ENCODE assay signal across 29 cellular contexts in genomic region chr2:76998713-76999112, GRCh38.
DNase-seq lines count a peak whose midpoint lies in the region; ATAC-seq, FAIRE-seq and TF ChIP-seq lines count a peak whose summit lies in the region.
"Had no signal": no experiment of that assay in that cellular context is flagged by ENCODE, and none has a peak within 500 bp of the region (broad histone marks: within the 10 kb centered on the region; RNA-seq: fewer than 3 reads in every experiment).

No MANE protein-coding gene starts in this region.

- peaks cover 29% of the 10 kb centered on the region for H3K9me3 Mint-ChIP-seq in activated CD4-positive, alpha-beta memory T cell treated with anti-CD3 and anti-CD28 coated beads for 36 hours

- no TSS peak for BruUV-seq in PC-3 (replicated peaks; lab: Mats Ljungman, UMichigan)

- H2AFZ ChIP-seq in PC-3 (ENCODE audit: low read length), result no peak overlapping the region

- no peaks in the 10 kb centered on the region for H3F3A ChIP-seq in PC-3 (ENCODE audit: low read length, unreplicated experiment)

- H3K4me2 ChIP-seq in PC-3 (ENCODE audit: low read length), result no peak overlapping the region
- H3K4me2 ChIP-seq: KMS-11 had no signal

- POLR2A ChIA-PET in PC-3 (lab: Charles Lee; ENCODE audit: unreplicated experiment), result no interaction called here
- POLR2A ChIA-PET in activated CD4-positive, alpha-beta memory T cell treated with anti-CD3 and anti-CD28 coated beads for 36 hours (lab: Charles Lee), result no interaction called here

- no peak overlapping the region for H3K4me3 Mint-ChIP-seq in activated CD4-positive, alpha-beta memory T cell treated with anti-CD3 and anti-CD28 coated beads for 36 hours
- H3K4me3 Mint-ChIP-seq: activated B cell treated with CpG ODN at 0.5 μM for 24 hours; effector memory CD8-positive, alpha-beta T cell; immature natural killer cell; stimulated activated naive B cell treated with anti-CD40 and anti-IgM and Interleukin-4, amounts not matched to agents 10 μg/mL and 1 μg/mL and 100 μg/mL, for 72 hours had no signal

- H3K9me2 ChIP-seq in PC-3 (replicated peaks; ENCODE audit: low read length), result no peaks in the 10 kb centered on the region

- no peaks in the 10 kb centered on the region for H4K20me1 ChIP-seq in PC-3 (ENCODE audit: low read length)

- H3K36me3 ChIP-seq in PC-3 (ENCODE audit: low read depth, low read length), result no peaks in the 10 kb centered on the region
- no peaks in the 10 kb centered on the region for H3K36me3 ChIP-seq in lower lobe of right lung
- H3K36me3 ChIP-seq: left ventricle myocardium inferior, SJSA1, thoracic aorta had no signal

- peak; percentile 83 for DNase-seq in A172 (ENCODE audit: low spot score)
- DNase-seq in HS-5 (ENCODE audit: low read depth), result peak; percentile 69
- DNase-seq in PC-3, result peak; percentile 43
- no peak for DNase-seq in central memory CD4-positive, alpha-beta T cell
- no peak for DNase-seq in lower lobe of right lung
- no peak for DNase-seq in activated CD4-positive, alpha-beta memory T cell treated with anti-CD3 and anti-CD28 coated beads for 36 hours
- DNase-seq: activated B cell treated with CpG ODN at 0.5 μM for 24 hours; activated CD4-positive, alpha-beta T cell treated with anti-CD3 and anti-CD28 coated beads, Interleukin-2, amount 50 U/mL, for 48 hours; activated naive CD4-positive, alpha-beta T cell treated with Interleukin-2 at 50 U/mL for 16 hours; amygdala; DMS 273 treated with DMSO at 0.1 percent for 48 hours; effector memory CD8-positive, alpha-beta T cell; GDM1; immature natural killer cell; left ventricle myocardium inferior; NCI-H1092 treated with DMSO at 0.1 percent for 48 hours; NCI-H526; OCI-M1; psoas muscle; stimulated activated CD4-positive, alpha-beta T cell treated with anti-CD3 and anti-CD28 coated beads, Interleukin-2, amount 100 ng/mL, for 24 hours; stimulated activated naive B cell treated with anti-CD40 and anti-IgM and Interleukin-4, amounts not matched to agents 10 μg/mL and 1 μg/mL and 100 μg/mL, for 72 hours had no signal

- intact Hi-C loops in PC-3 (cut with micrococcal nuclease), result no loop called here
- intact Hi-C loops in lower lobe of right lung (cut with DNase I), result no loop called here
- intact Hi-C loops in activated CD4-positive, alpha-beta memory T cell treated with anti-CD3 and anti-CD28 coated beads for 36 hours (cut with micrococcal nuclease), result no loop called here

- no peak for ATAC-seq in PC-3
- no peak for ATAC-seq in lower lobe of right lung
- no peak for ATAC-seq in GM19463 (IDR thresholded peaks at IDR 0.05; ENCODE audit: unreplicated experiment)
- ATAC-seq: effector memory CD8-positive, alpha-beta T cell; psoas muscle; stimulated activated naive B cell treated with anti-CD40 and anti-IgM and Interleukin-4, amounts not matched to agents 10 μg/mL and 1 μg/mL and 100 μg/mL, for 72 hours had no signal

- no peaks in the 10 kb centered on the region for H3K4me1 Mint-ChIP-seq in activated CD4-positive, alpha-beta memory T cell treated with anti-CD3 and anti-CD28 coated beads for 36 hours (ENCODE audit: low read depth)
- H3K4me1 Mint-ChIP-seq: activated B cell treated with CpG ODN at 0.5 μM for 24 hours; immature natural killer cell; stimulated activated naive B cell treated with anti-CD40 and anti-IgM and Interleukin-4, amounts not matched to agents 10 μg/mL and 1 μg/mL and 100 μg/mL, for 72 hours had no signal

- TF ChIP-seq CTCF in PC-3 (conservative IDR thresholded peaks at IDR 0.05; ENCODE audit: low read depth, low read length) (no peak), lower lobe of right lung (IDR thresholded peaks at IDR 0.05) (no peak)

- CTCF ChIA-PET in PC-3 (lab: Charles Lee), result no interaction called here
- CTCF ChIA-PET in activated CD4-positive, alpha-beta memory T cell treated with anti-CD3 and anti-CD28 coated beads for 36 hours (lab: Charles Lee), result no interaction called here

- H3K79me2 ChIP-seq in PC-3 (ENCODE audit: low read length), result no peaks in the 10 kb centered on the region

- no peak overlapping the region for H3K27ac ChIP-seq in PC-3 (ENCODE audit: low read length)
- H3K27ac ChIP-seq in lower lobe of right lung, result no peak overlapping the region
- H3K27ac ChIP-seq: C4-2B, KMS-11, left ventricle myocardium inferior, psoas muscle, SJSA1, skin epidermis, thoracic aorta had no signal

- H3K9ac ChIP-seq in PC-3 (ENCODE audit: low read length), result no peak overlapping the region
- H3K9ac ChIP-seq: KMS-11 had no signal

- peak; percentile 8 for FAIRE-seq in endometrium (lab: Jason Lieb, UNC)
- FAIRE-seq: H1 had no signal

- no peaks in the 10 kb centered on the region for H3K27me3 ChIP-seq in PC-3 (ENCODE audit: low read length)
- H3K27me3 ChIP-seq in lower lobe of right lung (ENCODE audit: low read depth), result no peaks in the 10 kb centered on the region
- H3K27me3 ChIP-seq: SJSA1 had no signal

- no peak overlapping the region for H3K27ac Mint-ChIP-seq in activated CD4-positive, alpha-beta memory T cell treated with anti-CD3 and anti-CD28 coated beads for 36 hours
- H3K27ac Mint-ChIP-seq: activated B cell treated with CpG ODN at 0.5 μM for 24 hours; effector memory CD8-positive, alpha-beta T cell; immature natural killer cell; stimulated activated naive B cell treated with anti-CD40 and anti-IgM and Interleukin-4, amounts not matched to agents 10 μg/mL and 1 μg/mL and 100 μg/mL, for 72 hours had no signal

- H3K4me1 ChIP-seq in PC-3 (ENCODE audit: insufficient read depth, low read length), result no peaks in the 10 kb centered on the region
- no peaks in the 10 kb centered on the region for H3K4me1 ChIP-seq in lower lobe of right lung
- H3K4me1 ChIP-seq: left ventricle myocardium inferior, psoas muscle, SJSA1 had no signal

- no peak overlapping the region for H3K4me3 ChIP-seq in PC-3 (ENCODE audit: low read length)
- no peak overlapping the region for H3K4me3 ChIP-seq in lower lobe of right lung
- H3K4me3 ChIP-seq: left ventricle myocardium inferior, psoas muscle, SJSA1, skin epidermis, thoracic aorta had no signal

- H3K27me3 Mint-ChIP-seq in activated CD4-positive, alpha-beta memory T cell treated with anti-CD3 and anti-CD28 coated beads for 36 hours, result no peaks in the 10 kb centered on the region
- H3K27me3 Mint-ChIP-seq: activated B cell treated with CpG ODN at 0.5 μM for 24 hours; effector memory CD8-positive, alpha-beta T cell; stimulated activated naive B cell treated with anti-CD40 and anti-IgM and Interleukin-4, amounts not matched to agents 10 μg/mL and 1 μg/mL and 100 μg/mL, for 72 hours had no signal

- H3K9me3 ChIP-seq in PC-3 (ENCODE audit: low read length), result no peaks in the 10 kb centered on the region
- H3K9me3 ChIP-seq in lower lobe of right lung, result no peaks in the 10 kb centered on the region
- H3K9me3 ChIP-seq: left ventricle myocardium inferior, psoas muscle, SJSA1, thoracic aorta had no signal

- no peaks in the 10 kb centered on the region for H3K36me3 Mint-ChIP-seq in activated CD4-positive, alpha-beta memory T cell treated with anti-CD3 and anti-CD28 coated beads for 36 hours
- H3K36me3 Mint-ChIP-seq: immature natural killer cell; stimulated activated naive B cell treated with anti-CD40 and anti-IgM and Interleukin-4, amounts not matched to agents 10 μg/mL and 1 μg/mL and 100 μg/mL, for 72 hours had no signal

Comparison
In these comparisons a context has a peak if more than half of its experiments do, and no peak if none do; other contexts are left out.
1. DNase-seq: peak in A172 (single experiment), HS-5 (single experiment) and PC-3 (single experiment); none in central memory CD4-positive, alpha-beta T cell (single experiment), lower lobe of right lung (single experiment) and activated CD4-positive, alpha-beta memory T cell treated with anti-CD3 and anti-CD28 coated beads for 36 hours (single experiment).